ENCODE assay signal across 9 cellular contexts in genomic region chr3:56928379-56929068, GRCh38.
DNase-seq lines count a peak whose midpoint lies in the region; ATAC-seq and TF ChIP-seq lines count a peak whose summit lies in the region.
"Had no signal": no experiment of that assay in that cellular context is flagged by ENCODE, and none has a peak within 500 bp of the region (broad histone marks: within the 10 kb centered on the region; RNA-seq: fewer than 3 reads in every experiment).

No MANE protein-coding gene starts in this region.

- H3K9me3 Mint-ChIP-seq in GM23338, result peaks cover 3% of the 10 kb centered on the region
- peaks cover 0 to 12% (median 2%) of the 10 kb centered on the region in 11 donors for H3K9me3 Mint-ChIP-seq in naive thymus-derived CD4-positive, alpha-beta T cell

- intact Hi-C loops in naive thymus-derived CD4-positive, alpha-beta T cell (cut with micrococcal nuclease), result loop anchor here (1.0 to 10.0 kb wide), 3 partner anchors 12 to 334 kb away; no protein-coding TSS in a partner anchor

- H3K79me2 ChIP-seq in GM23338 (replicated peaks; ENCODE audit: insufficient read depth), result no peaks in the 10 kb centered on the region

- H3K27me3 ChIP-seq in GM23338 (ENCODE audit: insufficient read depth) (no peaks in the 10 kb centered on the region), brain microvascular endothelial cell (replicated peaks) (no peaks in the 10 kb centered on the region)
- H3K27me3 ChIP-seq in naive thymus-derived CD4-positive, alpha-beta T cell (ENCODE audit: control insufficient read depth in 2 of 2, insufficient read depth in 2 of 2, low read length in 2 of 2), result no peaks in the 10 kb centered on the region

- CTCF ChIA-PET in naive thymus-derived CD4-positive, alpha-beta T cell (lab: Charles Lee), result interaction anchor here (0.5 to 1.6 kb wide), 4 partner anchors 12 to 238 kb away, joined by 3 to 6 read pairs (median 5); no protein-coding TSS in a partner anchor

- POLR2A ChIA-PET in naive thymus-derived CD4-positive, alpha-beta T cell (lab: Charles Lee), result interaction anchor here (0.8 to 7.1 kb wide), 10 partner anchors 12 to 329 kb away, joined by 3 to 83 read pairs (median 4); partner anchors contain the start of genes ARHGEF3 and TASOR

- H4K20me1 ChIP-seq in GM23338 (replicated peaks; ENCODE audit: insufficient read depth), result no peaks in the 10 kb centered on the region; the same call in 1 of the 2 replicates

- ATAC-seq in GM23338 (peak; percentile 73), HG02938 (IDR thresholded peaks at IDR 0.05; ENCODE audit: unreplicated experiment) (no peak)
- peak; percentile 68 for ATAC-seq in naive thymus-derived CD4-positive, alpha-beta T cell

- H3K4me3 Mint-ChIP-seq in GM23338, result no peak overlapping the region
- peak overlapping the region in 8 of 10 donors; percentile 47 to 71 (median 64) for H3K4me3 Mint-ChIP-seq in naive thymus-derived CD4-positive, alpha-beta T cell

- peak overlapping the region; percentile 85 for H3K27ac Mint-ChIP-seq in GM23338
- peak overlapping the region; percentile 67 to 94 (median 86) for H3K27ac Mint-ChIP-seq in naive thymus-derived CD4-positive, alpha-beta T cell

- DNase-seq in GM23338 (ENCODE audit: low spot score) (peak; percentile 26), NCI-H82 treated with DMSO at 0.1 percent for 48 hours (lab: John Stamatoyannopoulos, UW; ENCODE audit: unreplicated experiment) (peak; percentile 51), brain microvascular endothelial cell (peak; percentile 32), coronary artery (ENCODE audit: low spot score) (no peak), mesenteric fat pad (ENCODE audit: low spot score) (no peak), NCI-H748 (lab: John Stamatoyannopoulos, UW; ENCODE audit: unreplicated experiment) (no peak)
- DNase-seq in naive thymus-derived CD4-positive, alpha-beta T cell, result peak in 7 of 9 donors; percentile 46 to 61 (median 52)
- DNase-seq: activated effector memory CD4-positive, alpha-beta T cell treated with anti-CD3 and anti-CD28 coated beads, Interleukin-2, amount 50 U/mL, for 16 hours had no signal

- H3K4me3 ChIP-seq in GM23338, result no peak overlapping the region
- H3K4me3 ChIP-seq in brain microvascular endothelial cell (ENCODE audit: low read depth, low read length), result no peak overlapping the region
- peak overlapping the region; percentile 3 for H3K4me3 ChIP-seq in naive thymus-derived CD4-positive, alpha-beta T cell (ENCODE audit: low read length)
- no peak overlapping the region for H3K4me3 ChIP-seq in coronary artery

- in situ Hi-C loops in brain microvascular endothelial cell (cut with HindIII; ENCODE audit: low pct_ligation_motif_present, low sequenced_read_pairs), result no loop called here

- peaks cover 0 to 3% (median 0%) of the 10 kb centered on the region in 3 experiments for H3K9me3 ChIP-seq in naive thymus-derived CD4-positive, alpha-beta T cell (ENCODE audit: control insufficient read depth in 2 of 3, low read length in 3 of 3)

- H3K27ac ChIP-seq in GM23338 (ENCODE audit: low read depth) (0 out of 2 replicates have a peak overlapping the region, but pooled peaks have one; percentile 36), brain microvascular endothelial cell (no peak overlapping the region), coronary artery (no peak overlapping the region)
- peak overlapping the region; percentile 26 for H3K27ac ChIP-seq in naive thymus-derived CD4-positive, alpha-beta T cell (ENCODE audit: low read depth, low read length)

- peaks cover 2% of the 10 kb centered on the region for H3K27me3 Mint-ChIP-seq in GM23338 (ENCODE audit: insufficient read depth, low read depth, poor library complexity)
- no peaks in the 10 kb centered on the region for H3K27me3 Mint-ChIP-seq in naive thymus-derived CD4-positive, alpha-beta T cell

- peaks cover 28% of the 10 kb centered on the region for H3K4me1 Mint-ChIP-seq in GM23338
- peaks cover 35 to 87% (median 71%) of the 10 kb centered on the region in 7 donors for H3K4me1 Mint-ChIP-seq in naive thymus-derived CD4-positive, alpha-beta T cell

- TF ChIP-seq CTCF in GM23338 (conservative IDR thresholded peaks at IDR 0.05; ENCODE audit: low read depth in 2 of 2), result no peak
- no peak for TF ChIP-seq CTCF in brain microvascular endothelial cell (IDR thresholded peaks at IDR 0.05; ENCODE audit: low read depth, low read length, missing control alignments)
- no peak for TF ChIP-seq CTCF in coronary artery (IDR thresholded peaks at IDR 0.05)

- H3K36me3 ChIP-seq in GM23338 (ENCODE audit: insufficient read depth) (no peaks in the 10 kb centered on the region), brain microvascular endothelial cell (replicated peaks) (no peaks in the 10 kb centered on the region)
- no peaks in the 10 kb centered on the region for H3K36me3 ChIP-seq in naive thymus-derived CD4-positive, alpha-beta T cell (ENCODE audit: control insufficient read depth in 2 of 3, insufficient read depth in 3 of 3, low read length in 3 of 3)

- no peak overlapping the region for H3K4me2 ChIP-seq in GM23338

- peaks cover 15% of the 10 kb centered on the region for H3K4me1 ChIP-seq in GM23338 (ENCODE audit: insufficient read depth)
- H3K4me1 ChIP-seq in naive thymus-derived CD4-positive, alpha-beta T cell (ENCODE audit: control insufficient read depth in 2 of 2, insufficient read depth in 2 of 2, low read length in 2 of 2), result peaks cover 39 to 58% of the 10 kb centered on the region in 2 donors

- no peaks in the 10 kb centered on the region for H3K9me2 ChIP-seq in GM23338 (ENCODE audit: insufficient read depth)

- H3K36me3 Mint-ChIP-seq in GM23338 (ENCODE audit: low read depth), result no peaks in the 10 kb centered on the region
- H3K36me3 Mint-ChIP-seq in naive thymus-derived CD4-positive, alpha-beta T cell, result peaks cover 0 to 9% (median 5%) of the 10 kb centered on the region in 5 donors

- peak overlapping the region; percentile 89 for H2AFZ ChIP-seq in GM23338

- H3F3A ChIP-seq in GM23338 (replicated peaks; ENCODE audit: low read depth), result no peaks in the 10 kb centered on the region

TF ChIP-seq in GM23338, 12 proteins besides CTCF, POLR2A, EP300 and RAD21 (continues in another document):
- TF ChIP-seq, protein P1, sequence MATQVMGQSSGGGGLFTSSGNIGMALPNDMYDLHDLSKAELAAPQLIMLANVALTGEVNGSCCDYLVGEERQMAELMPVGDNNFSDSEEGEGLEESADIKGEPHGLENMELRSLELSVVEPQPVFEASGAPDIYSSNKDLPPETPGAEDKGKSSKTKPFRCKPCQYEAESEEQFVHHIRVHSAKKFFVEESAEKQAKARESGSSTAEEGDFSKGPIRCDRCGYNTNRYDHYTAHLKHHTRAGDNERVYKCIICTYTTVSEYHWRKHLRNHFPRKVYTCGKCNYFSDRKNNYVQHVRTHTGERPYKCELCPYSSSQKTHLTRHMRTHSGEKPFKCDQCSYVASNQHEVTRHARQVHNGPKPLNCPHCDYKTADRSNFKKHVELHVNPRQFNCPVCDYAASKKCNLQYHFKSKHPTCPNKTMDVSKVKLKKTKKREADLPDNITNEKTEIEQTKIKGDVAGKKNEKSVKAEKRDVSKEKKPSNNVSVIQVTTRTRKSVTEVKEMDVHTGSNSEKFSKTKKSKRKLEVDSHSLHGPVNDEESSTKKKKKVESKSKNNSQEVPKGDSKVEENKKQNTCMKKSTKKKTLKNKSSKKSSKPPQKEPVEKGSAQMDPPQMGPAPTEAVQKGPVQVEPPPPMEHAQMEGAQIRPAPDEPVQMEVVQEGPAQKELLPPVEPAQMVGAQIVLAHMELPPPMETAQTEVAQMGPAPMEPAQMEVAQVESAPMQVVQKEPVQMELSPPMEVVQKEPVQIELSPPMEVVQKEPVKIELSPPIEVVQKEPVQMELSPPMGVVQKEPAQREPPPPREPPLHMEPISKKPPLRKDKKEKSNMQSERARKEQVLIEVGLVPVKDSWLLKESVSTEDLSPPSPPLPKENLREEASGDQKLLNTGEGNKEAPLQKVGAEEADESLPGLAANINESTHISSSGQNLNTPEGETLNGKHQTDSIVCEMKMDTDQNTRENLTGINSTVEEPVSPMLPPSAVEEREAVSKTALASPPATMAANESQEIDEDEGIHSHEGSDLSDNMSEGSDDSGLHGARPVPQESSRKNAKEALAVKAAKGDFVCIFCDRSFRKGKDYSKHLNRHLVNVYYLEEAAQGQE (IDR thresholded peaks at IDR 0.05; ENCODE audit: unreplicated experiment), result no peak
- no peak for TF ChIP-seq POLR2AphosphoS5 (IDR thresholded peaks at IDR 0.05; ENCODE audit: low read depth)
- no peak for TF ChIP-seq ZNF114 (CRISPR knock-in tag; IDR thresholded peaks at IDR 0.05)
- no peak for TF ChIP-seq ETS1 (IDR thresholded peaks at IDR 0.05)

Comparison
In these comparisons a context has a peak if more than half of its experiments do, and no peak if none do; other contexts are left out.
1. DNase-seq: peak in GM23338 (single experiment), NCI-H82 treated with DMSO at 0.1 percent for 48 hours (single experiment), brain microvascular endothelial cell (single experiment) and naive thymus-derived CD4-positive, alpha-beta T cell (7 of 9); none in coronary artery (single experiment), mesenteric fat pad (single experiment) and NCI-H748 (single experiment).
2. H3K27ac ChIP-seq: peak in GM23338 (single experiment) and naive thymus-derived CD4-positive, alpha-beta T cell (single experiment); none in brain microvascular endothelial cell (single experiment) and coronary artery (0 of 2).